ENCODE assay signal across 26 cellular contexts in genomic region chr4:79679859-79680258, GRCh38.
"Had no signal": no experiment of that assay in that cellular context is flagged by ENCODE, and none has a peak within 500 bp of the region (broad histone marks: within the 10 kb centered on the region; RNA-seq: fewer than 3 reads in every experiment).

No MANE protein-coding gene starts in this region.

- H3K36me3 Mint-ChIP-seq: naive B cell; stimulated activated memory B cell treated with anti-CD40 and anti-IgM and Interleukin-4, amounts not matched to agents 10 μg/mL and 1 μg/mL and 100 μg/mL, for 72 hours had no signal

- H3K27ac ChIP-seq: dorsolateral prefrontal cortex, parathyroid adenoma, psoas muscle, right lobe of liver, spleen, testis, tibial nerve, upper lobe of right lung, vagina had no signal

- H2AFZ ChIP-seq: parathyroid adenoma had no signal

- H3K9me3 Mint-ChIP-seq: naive B cell; nephron; stimulated activated memory B cell treated with anti-CD40 and anti-IgM and Interleukin-4, amounts not matched to agents 10 μg/mL and 1 μg/mL and 100 μg/mL, for 72 hours; stimulated activated naive CD8-positive, alpha-beta T cell treated with anti-CD3 and anti-CD28 coated beads, Interleukin-15, amount 100 ng/mL, for 72 hours had no signal

- H3K4me1 Mint-ChIP-seq: stimulated activated naive CD8-positive, alpha-beta T cell treated with anti-CD3 and anti-CD28 coated beads, Interleukin-15, amount 100 ng/mL, for 72 hours had no signal

- H3K4me3 Mint-ChIP-seq: naive B cell; nephron; stimulated activated memory B cell treated with anti-CD40 and anti-IgM and Interleukin-4, amounts not matched to agents 10 μg/mL and 1 μg/mL and 100 μg/mL, for 72 hours; stimulated activated naive CD8-positive, alpha-beta T cell treated with anti-CD3 and anti-CD28 coated beads, Interleukin-15, amount 100 ng/mL, for 72 hours had no signal

- DNase-seq: dorsolateral prefrontal cortex; effector CD8-positive, alpha-beta T cell; foreskin melanocyte; head of caudate nucleus; hippocampal formation; left colon; left ventricle myocardium superior; mesendoderm; naive B cell; occipital lobe; psoas muscle; retina; right lobe of liver; spleen; stimulated activated CD4-positive, alpha-beta T cell treated with anti-CD3 and anti-CD28 coated beads, Interleukin-15, amount 100 ng/mL, for 24 hours; stimulated activated CD4-positive, alpha-beta T cell treated with anti-CD3 and anti-CD28 coated beads, Interleukin-1b, Interleukin-23, amount 100 ng/mL, for 48 hours; stimulated activated CD4-positive, alpha-beta T cell treated with anti-CD3 and anti-CD28 coated beads, Interleukin-4, amount 100 ng/mL, for 24 hours; stimulated activated naive CD8-positive, alpha-beta T cell treated with anti-CD3 and anti-CD28 coated beads, Interleukin-15, amount 100 ng/mL, for 72 hours; testis; upper lobe of right lung had no signal

- H3K36me3 ChIP-seq: right lobe of liver, spleen, tibial nerve, upper lobe of right lung, vagina had no signal

- H3K27me3 ChIP-seq: dorsolateral prefrontal cortex, right lobe of liver, spleen, testis, tibial nerve, upper lobe of right lung, vagina had no signal

- H3K27me3 Mint-ChIP-seq: naive B cell; stimulated activated memory B cell treated with anti-CD40 and anti-IgM and Interleukin-4, amounts not matched to agents 10 μg/mL and 1 μg/mL and 100 μg/mL, for 72 hours; stimulated activated naive CD8-positive, alpha-beta T cell treated with anti-CD3 and anti-CD28 coated beads, Interleukin-15, amount 100 ng/mL, for 72 hours had no signal

- H3K79me2 ChIP-seq: parathyroid adenoma had no signal

- H3K4me3 ChIP-seq: dorsolateral prefrontal cortex, lung, psoas muscle, right lobe of liver, spleen, testis, tibial nerve, upper lobe of right lung, vagina had no signal

- ATAC-seq: left colon; psoas muscle; right lobe of liver; stimulated activated memory B cell treated with anti-CD40 and anti-IgM and Interleukin-4, amounts not matched to agents 10 μg/mL and 1 μg/mL and 100 μg/mL, for 72 hours; stimulated activated naive CD8-positive, alpha-beta T cell treated with anti-CD3 and anti-CD28 coated beads, Interleukin-15, amount 100 ng/mL, for 72 hours; upper lobe of right lung had no signal

- H3K9me3 ChIP-seq: psoas muscle, right lobe of liver, spleen, testis, tibial nerve, upper lobe of right lung, vagina had no signal

- H3K27ac Mint-ChIP-seq: nephron; stimulated activated memory B cell treated with anti-CD40 and anti-IgM and Interleukin-4, amounts not matched to agents 10 μg/mL and 1 μg/mL and 100 μg/mL, for 72 hours; stimulated activated naive CD8-positive, alpha-beta T cell treated with anti-CD3 and anti-CD28 coated beads, Interleukin-15, amount 100 ng/mL, for 72 hours had no signal

- H3K4me1 ChIP-seq: parathyroid adenoma, psoas muscle, right lobe of liver, spleen, upper lobe of right lung, vagina had no signal
